Comparison of ENCODE assay signal across 8 cellular contexts in the genomic region with DNA sequence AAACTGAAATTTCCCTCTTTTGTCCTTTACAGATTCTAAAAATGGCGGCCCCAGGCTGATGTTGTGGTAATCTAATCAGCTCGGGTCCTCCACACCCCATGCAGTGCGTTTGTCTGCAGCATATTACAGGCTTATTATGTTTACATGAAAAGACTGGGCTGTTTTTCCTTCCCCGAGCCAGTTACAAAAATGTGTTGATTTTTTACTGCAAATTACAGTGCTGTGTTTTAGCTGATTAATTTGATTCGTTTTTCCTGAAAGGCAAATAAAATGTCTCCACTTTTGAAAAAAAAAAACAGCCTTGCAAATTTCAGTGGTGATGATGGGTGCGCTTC. TPM values are rescaled to one million over a fixed set of nuclear protein-coding genes. Genes with fewer than 3 reads are reported as not detected.
DNase-seq lines count a peak whose midpoint lies in the region; ATAC-seq and TF ChIP-seq lines count a peak whose summit lies in the region.

No MANE protein-coding gene starts in this region.

- H3K9ac ChIP-seq in DND-41 (ENCODE audit: low read depth, low read length) (peak overlapping the region; percentile 90), neural cell (ENCODE audit: low read length) (peak overlapping the region; percentile 100)

- 1 to 2% methylated on average over 6 of the region's 6 CpGs for WGBS in esophagus squamous epithelium, 2 donors

- H3K27me3 ChIP-seq in DND-41 (ENCODE audit: insufficient read depth, low read length, poor library complexity) (no peaks in the 10 kb centered on the region), WERI-Rb-1 (ENCODE audit: insufficient read depth, low read depth, severe bottlenecking) (no peaks in the 10 kb centered on the region), esophagus squamous epithelium (no peaks in the 10 kb centered on the region), neural cell (ENCODE audit: insufficient read depth, low read depth, low read length) (no peaks in the 10 kb centered on the region)

- DNase-seq in DND-41 (peak; percentile 50), WERI-Rb-1 (no peak), esophagus squamous epithelium (lab: John Stamatoyannopoulos, UW) (no peak), SKM-1 treated with dmso at 0.1 percent for 144 hours (lab: John Stamatoyannopoulos, UW; ENCODE audit: unreplicated experiment) (no peak)

- no peak for TF ChIP-seq EP300 in neural cell (conservative IDR thresholded peaks at IDR 0.05; ENCODE audit: poor library complexity, severe bottlenecking)

- TF ChIP-seq CTCF in DND-41 (IDR thresholded peaks at IDR 0.05; ENCODE audit: borderline replicate concordance, extremely low read depth, low read length, poor library complexity, severe bottlenecking) (no peak), WERI-Rb-1 (IDR thresholded peaks at IDR 0.05; ENCODE audit: low read depth, low read length) (no peak), esophagus squamous epithelium (IDR thresholded peaks at IDR 0.05) (no peak), neural cell (IDR thresholded peaks at IDR 0.05; ENCODE audit: poor library complexity, severe bottlenecking) (no peak)

- H3K27ac ChIP-seq in DND-41 (ENCODE audit: low read length) (peak overlapping the region; percentile 98), KOPT-K1 (ENCODE audit: low read depth, low read length, poor library complexity, severe bottlenecking) (peak overlapping the region; percentile 99), WERI-Rb-1 (peak overlapping the region; percentile 100), esophagus squamous epithelium (peak overlapping the region; percentile 99 to 100 (median 100)), neural cell (ENCODE audit: low read length) (peak overlapping the region; percentile 100)

- H3K9me3 ChIP-seq in DND-41 (ENCODE audit: insufficient read depth, low read length, severe bottlenecking) (no peaks in the 10 kb centered on the region), KOPT-K1 (ENCODE audit: insufficient read depth, low read length, poor library complexity, severe bottlenecking) (no peaks in the 10 kb centered on the region), WERI-Rb-1 (ENCODE audit: severe bottlenecking) (no peaks in the 10 kb centered on the region), esophagus squamous epithelium (no peaks in the 10 kb centered on the region), neural cell (ENCODE audit: low read length) (no peaks in the 10 kb centered on the region)

- peak overlapping the region; percentile 62 for H3K4me2 ChIP-seq in DND-41 (ENCODE audit: insufficient read depth, low read length)
- peak overlapping the region; percentile 83 for H3K4me2 ChIP-seq in neural cell (ENCODE audit: low read length)

- H3K9me2 ChIP-seq in neural cell (ENCODE audit: insufficient read depth, low read length): no peaks in the 10 kb centered on the region

- peak overlapping the region; percentile 83 to 91 for H3K4me3 ChIP-seq in DND-41 (ENCODE audit: low read depth in 1 of 2, low read length in 2 of 2)
- H3K4me3 ChIP-seq in WERI-Rb-1 (ENCODE audit: low read depth, low read length): peak overlapping the region; percentile 84
- peak overlapping the region; percentile 73 to 96 (median 93) for H3K4me3 ChIP-seq in esophagus squamous epithelium
- peak overlapping the region; percentile 86 for H3K4me3 ChIP-seq in neural cell (ENCODE audit: low read length)

- H3K79me2 ChIP-seq in DND-41 (ENCODE audit: insufficient read depth, low read length) (peaks cover 74% of the 10 kb centered on the region), neural cell (replicated peaks; ENCODE audit: insufficient read depth, low read length) (peaks cover 87% of the 10 kb centered on the region)

- H3K36me3 ChIP-seq in DND-41 (ENCODE audit: insufficient read depth, low read length) (peaks cover 21% of the 10 kb centered on the region; the same call in 1 of the 2 replicates), KOPT-K1 (ENCODE audit: insufficient read depth, low read length) (peaks cover under 1% of the 10 kb centered on the region; the same call in 1 of the 2 replicates), WERI-Rb-1 (peaks cover 23% of the 10 kb centered on the region), esophagus squamous epithelium (no peaks in the 10 kb centered on the region), neural cell (ENCODE audit: insufficient read depth, low read length) (no peaks in the 10 kb centered on the region)

- peaks cover 26% of the 10 kb centered on the region; the same call in 1 of the 2 replicates for H4K20me1 ChIP-seq in DND-41 (ENCODE audit: insufficient read depth, low read length)
- H4K20me1 ChIP-seq in neural cell (ENCODE audit: insufficient read depth): peaks cover 36% of the 10 kb centered on the region

- no peak for TF ChIP-seq RAD21 in neural cell (conservative IDR thresholded peaks at IDR 0.05)

- ATAC-seq in DND-41 (ENCODE audit: insufficient read depth, low read depth) (no peak), GM19324 (IDR thresholded peaks at IDR 0.05; ENCODE audit: low FRiP score, unreplicated experiment) (no peak), GM21360 (IDR thresholded peaks at IDR 0.05; ENCODE audit: unreplicated experiment) (no peak)

- TF ChIP-seq POLR2A in esophagus squamous epithelium (IDR thresholded peaks at IDR 0.05): no peak

- intact Hi-C loops in esophagus squamous epithelium (cut with DNase I): no loop called here

- H3F3A ChIP-seq in neural cell (ENCODE audit: insufficient read depth, low read length, poor library complexity, severe bottlenecking): no peaks in the 10 kb centered on the region

- H2AFZ ChIP-seq in DND-41 (ENCODE audit: low read depth, low read length): peak overlapping the region; percentile 85; the same call in 1 of the 2 replicates
- peak overlapping the region; percentile 43 for H2AFZ ChIP-seq in neural cell (ENCODE audit: low read depth, low read length)

- peaks cover 48% of the 10 kb centered on the region for H3K4me1 ChIP-seq in DND-41 (ENCODE audit: insufficient read depth, low read length)
- H3K4me1 ChIP-seq in esophagus squamous epithelium: peaks cover 19 to 59% (median 19%) of the 10 kb centered on the region in 3 donors

TF ChIP-seq in neural cell, 6 proteins besides CTCF, POLR2A, EP300 and RAD21:
- TF ChIP-seq REST (IDR thresholded peaks at IDR 0.05; ENCODE audit: borderline replicate concordance) (no peak), TAF1 (IDR thresholded peaks at IDR 0.05; ENCODE audit: low read depth) (peak; percentile 27), MXI1 (conservative IDR thresholded peaks at IDR 0.05; ENCODE audit: poor library complexity, severe bottlenecking) (no peak), POLR2AphosphoS5 (IDR thresholded peaks at IDR 0.05) (peak; percentile 33), SMC3 (conservative IDR thresholded peaks at IDR 0.05; ENCODE audit: poor library complexity) (no peak), EZH2 (IDR thresholded peaks at IDR 0.05; ENCODE audit: borderline replicate concordance, insufficient read depth, low read length, poor library complexity, severe bottlenecking) (no peak)

RNA-seq across cellular contexts. Expression of gene KMT2E, which starts 1.6 kb away (rescaled TPM):
- 10 to 100 TPM; 37.2 to 80.5 (median 54.4) TPM for total RNA-seq in esophagus squamous epithelium
- polyA plus RNA-seq in neural cell: 78.4 and 91.8 TPM in 2 replicates
- polyA minus RNA-seq in neural cell: 367 and 473 TPM in 2 replicates
